In the genomic region with DNA sequence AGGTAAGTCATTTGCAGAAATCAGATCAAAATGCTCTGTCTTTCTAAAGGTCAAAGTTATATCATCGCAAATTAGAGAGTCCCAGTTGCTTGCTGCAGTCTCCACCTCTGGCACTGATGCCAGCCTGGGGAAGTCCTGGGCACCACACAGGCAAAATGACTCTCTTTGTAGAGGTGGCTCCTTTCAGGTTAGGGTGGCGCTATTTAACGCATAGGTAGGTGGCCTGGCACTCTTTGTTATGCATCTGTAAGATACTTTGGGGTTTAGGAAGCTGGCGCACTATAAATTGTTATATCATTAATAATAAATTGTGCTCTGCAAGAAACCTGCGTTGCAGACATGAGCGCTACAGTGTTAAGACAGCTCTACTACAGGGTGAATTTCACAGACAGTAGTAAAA, we compare ENCODE assay signal across 26 cellular contexts.
"Had no signal": no experiment of that assay in that cellular context is flagged by ENCODE, and none has a peak within 500 bp of the region (broad histone marks: within the 10 kb centered on the region; RNA-seq: fewer than 3 reads in every experiment).

No MANE protein-coding gene starts in this region.

- H3K27ac Mint-ChIP-seq: activated CD4-positive, alpha-beta memory T cell treated with anti-CD3 and anti-CD28 coated beads for 36 hours; activated naive CD4-positive, alpha-beta T cell treated with anti-CD3 and anti-CD28 coated beads for 36 hours; activated naive CD8-positive, alpha-beta T cell treated with anti-CD3 and anti-CD28 coated beads, Interleukin-2, amount 10 ng/mL, durations not matched to agents 7 days and 5 days; activated T-helper 1 cell treated with anti-CD3 and anti-CD28 coated beads, Interleukin-12 subunit alpha, Interleukin-12 subunit beta, Interleukin-2, Interleukin-4 antibody, amounts not matched to agents 30 ng/mL and 10 ng/mL and 1 ng/mL, durations not matched to agents 14 hours and 24 hours and 36 hours; dendritic cell treated with granulocyte-macrophage colony-stimulating factor and Interleukin-4, amounts not matched to agents 40 ng/mL and 50 ng/mL, for 4 days; stimulated activated memory B cell treated with anti-CD40 and anti-IgM and Interleukin-4, amounts not matched to agents 10 μg/mL and 1 μg/mL and 100 μg/mL, for 72 hours had no signal

- H3K4me3 ChIP-seq: breast epithelium, esophagus squamous epithelium, pancreas, psoas muscle, sigmoid colon, stomach, thyroid gland had no signal

- DNase-seq: activated CD4-positive, alpha-beta memory T cell treated with anti-CD3 and anti-CD28 coated beads for 36 hours; activated CD8-positive, alpha-beta memory T cell treated with anti-CD3 and anti-CD28 coated beads, Interleukin-2, amount 50 U/mL, for 4 hours; activated effector memory CD4-positive, alpha-beta T cell treated with anti-CD3 and anti-CD28 coated beads, Interleukin-2, amount 50 U/mL, for 16 hours; activated naive CD8-positive, alpha-beta T cell treated with anti-CD3 and anti-CD28 coated beads, Interleukin-2, amount 10 ng/mL, durations not matched to agents 7 days and 5 days; activated T-cell treated with anti-CD3 and anti-CD28 coated beads, Interleukin-2, amount 50 U/mL, for 1 hour; central memory CD4-positive, alpha-beta T cell; esophagus squamous epithelium; foreskin melanocyte; left ventricle myocardium superior; nucleus accumbens; pancreas; psoas muscle; sigmoid colon; small intestine; stimulated activated CD4-positive, alpha-beta T cell treated with anti-CD3 and anti-CD28 coated beads, Interleukin-1b, Interleukin-23, amount 100 ng/mL, for 48 hours; stimulated activated CD4-positive, alpha-beta T cell treated with anti-CD3 and anti-CD28 coated beads, Interleukin-4, amount 100 ng/mL, for 4 hours; stimulated activated CD8-positive, alpha-beta memory T cell treated with anti-CD3 and anti-CD28 coated beads, Interleukin-4, amount 100 ng/mL, for 48 hours; stomach; T-helper 1 cell; thyroid gland had no signal

- H3K4me1 Mint-ChIP-seq: stimulated activated memory B cell treated with anti-CD40 and anti-IgM and Interleukin-4, amounts not matched to agents 10 μg/mL and 1 μg/mL and 100 μg/mL, for 72 hours had no signal

- H3K4me3 Mint-ChIP-seq: activated CD4-positive, alpha-beta memory T cell treated with anti-CD3 and anti-CD28 coated beads for 36 hours; activated naive CD4-positive, alpha-beta T cell treated with anti-CD3 and anti-CD28 coated beads for 36 hours; activated naive CD8-positive, alpha-beta T cell treated with anti-CD3 and anti-CD28 coated beads, Interleukin-2, amount 10 ng/mL, durations not matched to agents 7 days and 5 days; activated T-helper 1 cell treated with anti-CD3 and anti-CD28 coated beads, Interleukin-12 subunit alpha, Interleukin-12 subunit beta, Interleukin-2, Interleukin-4 antibody, amounts not matched to agents 30 ng/mL and 10 ng/mL and 1 ng/mL, durations not matched to agents 14 hours and 24 hours and 36 hours; dendritic cell treated with granulocyte-macrophage colony-stimulating factor and Interleukin-4, amounts not matched to agents 40 ng/mL and 50 ng/mL, for 4 days; stimulated activated memory B cell treated with anti-CD40 and anti-IgM and Interleukin-4, amounts not matched to agents 10 μg/mL and 1 μg/mL and 100 μg/mL, for 72 hours had no signal

- H3K27me3 Mint-ChIP-seq: stimulated activated memory B cell treated with anti-CD40 and anti-IgM and Interleukin-4, amounts not matched to agents 10 μg/mL and 1 μg/mL and 100 μg/mL, for 72 hours had no signal

- H3K36me3 ChIP-seq: breast epithelium, esophagus squamous epithelium, pancreas, sigmoid colon, stomach, thyroid gland had no signal

- ATAC-seq: activated CD4-positive, CD25-positive, alpha-beta regulatory T cell treated with anti-CD3 and anti-CD28 coated beads, Interleukin-2, amount 50 U/mL, for 24 hours; left ventricle myocardium superior; pancreas; psoas muscle; stimulated activated memory B cell treated with anti-CD40 and anti-IgM and Interleukin-4, amounts not matched to agents 10 μg/mL and 1 μg/mL and 100 μg/mL, for 72 hours had no signal

- H3K36me3 Mint-ChIP-seq: activated CD4-positive, alpha-beta memory T cell treated with anti-CD3 and anti-CD28 coated beads for 36 hours; activated naive CD8-positive, alpha-beta T cell treated with anti-CD3 and anti-CD28 coated beads, Interleukin-2, amount 10 ng/mL, durations not matched to agents 7 days and 5 days; stimulated activated memory B cell treated with anti-CD40 and anti-IgM and Interleukin-4, amounts not matched to agents 10 μg/mL and 1 μg/mL and 100 μg/mL, for 72 hours had no signal

- H3K9me3 Mint-ChIP-seq: activated CD4-positive, alpha-beta memory T cell treated with anti-CD3 and anti-CD28 coated beads for 36 hours; activated naive CD4-positive, alpha-beta T cell treated with anti-CD3 and anti-CD28 coated beads for 36 hours; activated naive CD8-positive, alpha-beta T cell treated with anti-CD3 and anti-CD28 coated beads, Interleukin-2, amount 10 ng/mL, durations not matched to agents 7 days and 5 days; activated T-helper 1 cell treated with anti-CD3 and anti-CD28 coated beads, Interleukin-12 subunit alpha, Interleukin-12 subunit beta, Interleukin-2, Interleukin-4 antibody, amounts not matched to agents 30 ng/mL and 10 ng/mL and 1 ng/mL, durations not matched to agents 14 hours and 24 hours and 36 hours; dendritic cell treated with granulocyte-macrophage colony-stimulating factor and Interleukin-4, amounts not matched to agents 40 ng/mL and 50 ng/mL, for 4 days; stimulated activated memory B cell treated with anti-CD40 and anti-IgM and Interleukin-4, amounts not matched to agents 10 μg/mL and 1 μg/mL and 100 μg/mL, for 72 hours had no signal

- H3K4me1 ChIP-seq: breast epithelium, esophagus squamous epithelium, pancreas, psoas muscle, sigmoid colon, stomach, thyroid gland had no signal

- H3K27ac ChIP-seq: breast epithelium, esophagus squamous epithelium, pancreas, psoas muscle, sigmoid colon, stomach, thyroid gland had no signal

- H3K27me3 ChIP-seq: breast epithelium, esophagus squamous epithelium, pancreas, sigmoid colon, stomach, thyroid gland had no signal

- H3K9me3 ChIP-seq: breast epithelium, esophagus squamous epithelium, pancreas, psoas muscle, sigmoid colon, stomach, thyroid gland had no signal
